In the genomic region with DNA sequence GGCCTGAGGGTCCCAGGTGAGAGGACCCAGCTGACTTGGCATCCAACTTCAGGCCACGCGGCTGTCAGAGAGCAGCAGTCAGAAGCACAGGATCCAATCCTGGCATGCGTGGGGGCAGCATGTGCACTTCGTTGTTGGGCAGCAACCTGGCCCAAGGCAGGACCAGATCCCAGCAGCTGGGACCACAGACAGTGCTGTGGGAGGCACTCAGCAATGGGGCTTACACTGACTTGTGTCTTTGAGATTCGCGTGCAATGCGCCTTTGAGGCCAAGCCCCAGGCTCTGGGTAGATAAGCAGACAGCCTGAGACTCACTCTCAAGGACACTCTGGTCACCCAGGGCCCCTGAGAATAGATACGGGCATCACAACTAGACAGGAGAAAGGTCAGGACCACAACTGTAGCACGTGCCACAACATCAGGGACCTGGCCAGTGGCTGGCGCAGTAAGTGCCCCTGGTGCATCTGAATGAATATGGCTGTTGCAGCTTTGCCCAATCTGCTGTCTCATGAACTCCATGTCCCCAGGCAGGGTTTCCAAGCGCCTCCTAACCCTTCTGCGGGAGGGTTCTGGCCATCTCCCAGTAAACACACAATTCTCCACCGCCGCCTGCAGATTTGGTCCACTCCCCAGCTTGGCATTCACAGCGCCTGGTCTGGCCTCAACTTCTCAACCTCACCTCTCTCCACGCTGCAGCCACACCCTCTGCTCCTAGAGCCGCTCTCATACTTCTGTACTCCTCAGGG, we compare ENCODE assay signal across 16 cellular contexts. TPM values are rescaled to one million over a fixed set of nuclear protein-coding genes. Genes with fewer than 3 reads are reported as not detected.
A peak's percentile ranks its signal among the peaks of the same experiment; 100 is the strongest.
DNase-seq lines count a peak whose midpoint lies in the region; ATAC-seq and TF ChIP-seq lines count a peak whose summit lies in the region.
"Had no signal": no experiment of that assay in that cellular context is flagged by ENCODE, and none has a peak within 500 bp of the region (broad histone marks: within the 10 kb centered on the region; RNA-seq: fewer than 3 reads in every experiment).

No MANE protein-coding gene starts in this region.

- peaks cover 22% of the 10 kb centered on the region for H3K79me1 ChIP-seq in neuronal stem cell (ENCODE audit: low read depth, low read length)

- POLR2A ChIA-PET in CD4-positive, alpha-beta T cell (lab: Charles Lee), result interaction anchor here (1.3 kb wide), 1 partner anchor 70 kb away, joined by 3 read pairs; no protein-coding TSS in a partner anchor

- no peak for TF ChIP-seq POLR2A in NB4 (IDR thresholded peaks at IDR 0.05; ENCODE audit: extremely low read depth, insufficient read length)

- no peak overlapping the region for H3K27ac ChIP-seq in CD4-positive, alpha-beta T cell (ENCODE audit: low read depth, low read length)
- H3K27ac ChIP-seq in endodermal cell (ENCODE audit: low read depth, low read length) (no peak overlapping the region), neuronal stem cell (replicated peaks; ENCODE audit: low read length) (no peak overlapping the region)
- H3K27ac ChIP-seq: pancreas, PC-9 had no signal

- H3K27me3 Mint-ChIP-seq in CD4-positive, alpha-beta T cell, result no peaks in the 10 kb centered on the region
- no peaks in the 10 kb centered on the region for H3K27me3 Mint-ChIP-seq in endodermal cell (ENCODE audit: insufficient read depth)

- H2BK12ac ChIP-seq in neuronal stem cell (ENCODE audit: low read length), result no peak overlapping the region

- H3K4me3 Mint-ChIP-seq in CD4-positive, alpha-beta T cell, result peak overlapping the region; percentile 63
- no peak overlapping the region for H3K4me3 Mint-ChIP-seq in endodermal cell

- no peak for DNase-seq in CD4-positive, alpha-beta T cell
- DNase-seq in NB4 (ENCODE audit: low read depth) (peak; percentile 68), endodermal cell (no peak), neuronal stem cell (ENCODE audit: low spot score) (no peak), D341Med (ENCODE audit: low spot score) (no peak)
- DNase-seq: aorta; C1 segment of cervical spinal cord; left cardiac atrium; NCI-H2171; stimulated activated naive CD4-positive, alpha-beta T cell had no signal

- H3K4me3 ChIP-seq in NB4 (ENCODE audit: low read depth, low read length) (peak overlapping the region; percentile 32), endodermal cell (ENCODE audit: low read length) (no peak overlapping the region), neuronal stem cell (ENCODE audit: low read length in 2 of 2) (no peak overlapping the region)
- H3K4me3 ChIP-seq: pancreas, PC-9 had no signal

- H2BK15ac ChIP-seq in neuronal stem cell (ENCODE audit: low read length), result no peak overlapping the region

- no peaks in the 10 kb centered on the region for H3K9me3 Mint-ChIP-seq in CD4-positive, alpha-beta T cell
- peaks cover 10% of the 10 kb centered on the region for H3K9me3 Mint-ChIP-seq in endodermal cell

- no peak overlapping the region for H3K9ac ChIP-seq in endodermal cell (ENCODE audit: extremely low read depth, low read length, poor library complexity, severe bottlenecking)
- H3K9ac ChIP-seq in neuronal stem cell (ENCODE audit: low read depth, low read length, poor library complexity), result no peak overlapping the region

- H3K9me3 ChIP-seq in CD4-positive, alpha-beta T cell (ENCODE audit: control insufficient read depth, low read length), result no peaks in the 10 kb centered on the region
- H3K9me3 ChIP-seq in endodermal cell (ENCODE audit: control insufficient read depth, low read length) (no peaks in the 10 kb centered on the region), neuronal stem cell (replicated peaks in 1 of 2; ENCODE audit: control insufficient read depth in 2 of 2, insufficient read depth in 1 of 2, low read depth in 1 of 2, low read length in 2 of 2) (peaks cover 0 to 4% of the 10 kb centered on the region in 2 donors)
- H3K9me3 ChIP-seq: pancreas had no signal

- H3K18ac ChIP-seq in neuronal stem cell (ENCODE audit: low read length), result no peak overlapping the region

- H3K27ac Mint-ChIP-seq in CD4-positive, alpha-beta T cell, result peak overlapping the region; percentile 76
- H3K27ac Mint-ChIP-seq in endodermal cell, result peak overlapping the region; percentile 16

- peaks cover 33% of the 10 kb centered on the region for H3K4me1 Mint-ChIP-seq in CD4-positive, alpha-beta T cell (ENCODE audit: low read depth)
- H3K4me1 Mint-ChIP-seq in endodermal cell, result peaks cover 2% of the 10 kb centered on the region

- H3K36me3 ChIP-seq in endodermal cell (ENCODE audit: control insufficient read depth, insufficient read depth, low read length), result peaks cover 8% of the 10 kb centered on the region
- peaks cover 5 to 40% of the 10 kb centered on the region in 2 donors for H3K36me3 ChIP-seq in neuronal stem cell (replicated peaks in 1 of 2; ENCODE audit: control insufficient read depth in 2 of 2, insufficient read depth in 2 of 2, low read length in 2 of 2)
- H3K36me3 ChIP-seq: pancreas had no signal

- H3K4ac ChIP-seq in neuronal stem cell (ENCODE audit: low read length), result no peak overlapping the region

- peak overlapping the region; percentile 17 for H4K8ac ChIP-seq in neuronal stem cell (ENCODE audit: low read depth, low read length)

- no peak overlapping the region for H2BK5ac ChIP-seq in neuronal stem cell (ENCODE audit: low read length)

- intact Hi-C loops in CD4-positive, alpha-beta T cell (cut with DNase I, micrococcal nuclease), result no loop called here

- 91 to 99% methylated on average over 15 to 17 of the region's 17 CpGs for WGBS in endodermal cell (ENCODE audit: insufficient coverage in 1 of 2, insufficient read length in 1 of 2), 2 experiments
- no CpG with 5 or more reads among the region's 17 CpGs for WGBS in neuronal stem cell (ENCODE audit: extremely low coverage in 2 of 2, insufficient read length in 2 of 2, insufficient replicate concordance in 1 of 2), 2 donors

- H2AFZ ChIP-seq in neuronal stem cell (ENCODE audit: low read length), result no peak overlapping the region
- H2AFZ ChIP-seq: PC-9 had no signal

- no peak overlapping the region for H4K91ac ChIP-seq in neuronal stem cell (ENCODE audit: low read depth, low read length, poor library complexity)

- H2AK5ac ChIP-seq in neuronal stem cell (ENCODE audit: low read depth, low read length), result no peak overlapping the region

- no peak overlapping the region for H3K14ac ChIP-seq in neuronal stem cell (ENCODE audit: low read length)

- H3K4me1 ChIP-seq in endodermal cell (ENCODE audit: control insufficient read depth, insufficient read depth, low read length) (no peaks in the 10 kb centered on the region), neuronal stem cell (ENCODE audit: control insufficient read depth in 2 of 2, insufficient read depth in 1 of 2, low read depth in 1 of 2, low read length in 2 of 2) (peaks cover 2 to 4% of the 10 kb centered on the region in 2 donors)

- no peak for ATAC-seq in CD4-positive, alpha-beta T cell (ENCODE audit: poor library complexity)
- ATAC-seq in GM18858 (IDR thresholded peaks at IDR 0.05; ENCODE audit: unreplicated experiment) (no peak), HG03354 (IDR thresholded peaks at IDR 0.05; ENCODE audit: poor library complexity, severe bottlenecking, unreplicated experiment) (no peak), GM18498 (IDR thresholded peaks at IDR 0.05; ENCODE audit: unreplicated experiment) (no peak)
- ATAC-seq: pancreas had no signal

- CTCF ChIA-PET in CD4-positive, alpha-beta T cell (lab: Charles Lee), result no interaction called here

- no peak overlapping the region for H3K23ac ChIP-seq in neuronal stem cell (ENCODE audit: low read depth, low read length, poor library complexity)

- H3K27me3 ChIP-seq in CD4-positive, alpha-beta T cell (ENCODE audit: control insufficient read depth, insufficient read depth, low read length), result no peaks in the 10 kb centered on the region
- H3K27me3 ChIP-seq in endodermal cell (ENCODE audit: control insufficient read depth, insufficient read depth, low read length, poor library complexity, severe bottlenecking) (no peaks in the 10 kb centered on the region), neuronal stem cell (ENCODE audit: control insufficient read depth in 3 of 3, insufficient read depth in 3 of 3, low read depth in 1 of 3, low read length in 3 of 3) (no peaks in the 10 kb centered on the region)
- H3K27me3 ChIP-seq: pancreas had no signal

- TF ChIP-seq CTCF in CD4-positive, alpha-beta T cell (IDR thresholded peaks at IDR 0.05), result no peak
- TF ChIP-seq CTCF in NB4 (IDR thresholded peaks at IDR 0.05; ENCODE audit: low read depth, low read length), result no peak
- TF ChIP-seq CTCF in endodermal cell (conservative IDR thresholded peaks at IDR 0.05), result no peak

- H3K36me3 Mint-ChIP-seq in CD4-positive, alpha-beta T cell (ENCODE audit: low read depth), result peaks cover 20% of the 10 kb centered on the region
- peaks cover 27% of the 10 kb centered on the region for H3K36me3 Mint-ChIP-seq in endodermal cell (ENCODE audit: low read depth)

- H2BK120ac ChIP-seq in neuronal stem cell (ENCODE audit: low read depth, low read length), result no peak overlapping the region

- H3K4me2 ChIP-seq in neuronal stem cell (ENCODE audit: insufficient read depth, low read length, poor library complexity, severe bottlenecking), result no peak overlapping the region
- H3K4me2 ChIP-seq: PC-9 had no signal

RNA-seq across cellular contexts. Expression of gene PAM16, which starts 3.2 kb away (rescaled TPM):
- total RNA-seq in CD4-positive, alpha-beta T cell, result 10 to 100 TPM; 24.9 to 26.8 TPM
- total RNA-seq in endodermal cell, result 10 to 100 TPM; 57.7 to 66.2 TPM
- polyA plus RNA-seq in endodermal cell (2013, experiment 1 of 2), result 57.2 TPM
- 62.4 TPM for polyA plus RNA-seq in endodermal cell (2013, experiment 2 of 2)
- polyA plus RNA-seq in neuronal stem cell (2013, experiment 1 of 2), result 76.9 TPM
- polyA plus RNA-seq in neuronal stem cell (2013, experiment 2 of 2), result 74.7 TPM

RNA-seq across cellular contexts. Expression of gene VASN, which starts 23.7 kb away (rescaled TPM):
- under 1 TPM; 0.70 to 0.77 TPM for total RNA-seq in CD4-positive, alpha-beta T cell
- total RNA-seq in endodermal cell, result 10 to 100 TPM; 10.4 to 12.1 TPM
- polyA plus RNA-seq in endodermal cell (2013, experiment 1 of 2), result 11.5 TPM
- 11.6 TPM for polyA plus RNA-seq in endodermal cell (2013, experiment 2 of 2)
- polyA plus RNA-seq in neuronal stem cell (2013, experiment 1 of 2), result 7.8 TPM
- polyA plus RNA-seq in neuronal stem cell (2013, experiment 2 of 2), result 7.6 TPM
- total RNA-seq: T-helper 2 cell treated with Interferon-gamma antibody and Interleukin-4, amounts not matched to agents 100 ng/mL and 5 ng/mL, for 36 hours had no signal

RNA-seq across cellular contexts. Expression of gene GLIS2, which starts 32.1 kb away (rescaled TPM):
- not detected for total RNA-seq in CD4-positive, alpha-beta T cell
- 10 to 100 TPM in 1 of 2 donors, 1 to 10 TPM in 1; 9.1 to 13.2 TPM for total RNA-seq in endodermal cell
- 16.6 TPM for polyA plus RNA-seq in endodermal cell (2013, experiment 1 of 2)
- 15.6 TPM for polyA plus RNA-seq in endodermal cell (2013, experiment 2 of 2)
- polyA plus RNA-seq in neuronal stem cell (2013, experiment 1 of 2), result 7.6 TPM
- 7.9 TPM for polyA plus RNA-seq in neuronal stem cell (2013, experiment 2 of 2)

Comparison
In these comparisons a context has a peak if more than half of its experiments do, and no peak if none do; other contexts are left out.
1. RNA of gene VASN, which starts 23.7 kb away (total RNA-seq): 10.4 to 12.1 TPM in endodermal cell; 0.70 to 0.77 TPM in CD4-positive, alpha-beta T cell; every median in the first group is over 4 times any median in the second.
2. RNA of gene GLIS2, which starts 32.1 kb away (total RNA-seq): 9.1 to 13.2 TPM in endodermal cell; not detected in CD4-positive, alpha-beta T cell; every median in the first group is over 4 times any median in the second.